ENCODE assay signal across 9 cellular contexts in genomic region chr5:147098233-147098790, GRCh38.
DNase-seq lines count a peak whose midpoint lies in the region; ATAC-seq and TF ChIP-seq lines count a peak whose summit lies in the region.
"Had no signal": no experiment of that assay in that cellular context is flagged by ENCODE, and none has a peak within 500 bp of the region (broad histone marks: within the 10 kb centered on the region; RNA-seq: fewer than 3 reads in every experiment).

No MANE protein-coding gene starts in this region.

- intact Hi-C loops in activated CD8-positive, alpha-beta T cell treated with anti-CD3 and anti-CD28 coated beads for 36 hours (cut with micrococcal nuclease): loop anchor here (5.0 kb wide), 1 partner anchor 89 kb away; no protein-coding TSS in a partner anchor
- intact Hi-C loops in right cardiac atrium (cut with DNase I): no loop called here

- DNase-seq in COLO829 (ENCODE audit: low spot score): peak; percentile 68
- DNase-seq in NCI-H146 treated with DMSO at 0.1 percent for 48 hours (lab: John Stamatoyannopoulos, UW; ENCODE audit: unreplicated experiment): peak; percentile 70
- DNase-seq in activated CD8-positive, alpha-beta T cell treated with anti-CD3 and anti-CD28 coated beads for 36 hours: peak; percentile 45
- peak in 2 of 3 donors; percentile 17 to 22 for DNase-seq in right cardiac atrium
- peak; percentile 32 for DNase-seq in stromal cell of bone marrow (ENCODE audit: low read depth)
- DNase-seq in UCSD-AML1 (lab: John Stamatoyannopoulos, UW; ENCODE audit: unreplicated experiment): no peak

- H3K4me3 ChIP-seq in right cardiac atrium (ENCODE audit: low read length): no peak overlapping the region

- TF ChIP-seq CTCF in activated CD8-positive, alpha-beta T cell treated with anti-CD3 and anti-CD28 coated beads for 36 hours (IDR thresholded peaks at IDR 0.05): peak; percentile 62

- CTCF ChIA-PET in activated CD8-positive, alpha-beta T cell treated with anti-CD3 and anti-CD28 coated beads for 36 hours (lab: Charles Lee): interaction anchor here (0.6 to 5.7 kb wide), 4 partner anchors 11 to 90 kb away, joined by 3 to 40 read pairs (median 4); no protein-coding TSS in a partner anchor

- no peaks in the 10 kb centered on the region for H3K27me3 Mint-ChIP-seq in activated CD8-positive, alpha-beta T cell treated with anti-CD3 and anti-CD28 coated beads for 36 hours
- H3K27me3 Mint-ChIP-seq: IgD-negative memory B cell had no signal

- no peaks in the 10 kb centered on the region for H3K9me3 ChIP-seq in right cardiac atrium (ENCODE audit: control insufficient read depth, low read length)

- H3K4me1 Mint-ChIP-seq in activated CD8-positive, alpha-beta T cell treated with anti-CD3 and anti-CD28 coated beads for 36 hours (ENCODE audit: low read depth): no peaks in the 10 kb centered on the region
- H3K4me1 Mint-ChIP-seq: IgD-negative memory B cell had no signal

- ATAC-seq in GM21786 (IDR thresholded peaks at IDR 0.05; ENCODE audit: unreplicated experiment) (peak; percentile 67), right cardiac atrium (peak; percentile 66 to 92), GM19035 (IDR thresholded peaks at IDR 0.05; ENCODE audit: unreplicated experiment) (no peak)
- ATAC-seq in activated CD8-positive, alpha-beta T cell treated with anti-CD3 and anti-CD28 coated beads for 36 hours: no peak

- POLR2A ChIA-PET in activated CD8-positive, alpha-beta T cell treated with anti-CD3 and anti-CD28 coated beads for 36 hours (lab: Charles Lee): no interaction called here

- H3K27ac Mint-ChIP-seq in activated CD8-positive, alpha-beta T cell treated with anti-CD3 and anti-CD28 coated beads for 36 hours: no peak overlapping the region
- H3K27ac Mint-ChIP-seq: IgD-negative memory B cell had no signal

- no peak overlapping the region for H3K4me3 Mint-ChIP-seq in activated CD8-positive, alpha-beta T cell treated with anti-CD3 and anti-CD28 coated beads for 36 hours
- H3K4me3 Mint-ChIP-seq: IgD-negative memory B cell had no signal

- no peaks in the 10 kb centered on the region for H3K36me3 Mint-ChIP-seq in activated CD8-positive, alpha-beta T cell treated with anti-CD3 and anti-CD28 coated beads for 36 hours (ENCODE audit: low read depth)
- H3K36me3 Mint-ChIP-seq: IgD-negative memory B cell had no signal

- no peaks in the 10 kb centered on the region for H3K9me3 Mint-ChIP-seq in activated CD8-positive, alpha-beta T cell treated with anti-CD3 and anti-CD28 coated beads for 36 hours

- no peaks in the 10 kb centered on the region for H3K4me1 ChIP-seq in right cardiac atrium (ENCODE audit: control insufficient read depth, insufficient read depth, low read length)

- 10% methylated on average over 5 of the region's 5 CpGs for WGBS in right cardiac atrium

- H3K27ac ChIP-seq in right cardiac atrium (ENCODE audit: low read length): no peak overlapping the region

- H3K27me3 ChIP-seq in right cardiac atrium (ENCODE audit: control insufficient read depth, insufficient read depth): no peaks in the 10 kb centered on the region

Comparison
In these comparisons a context has a peak if more than half of its experiments do, and no peak if none do; other contexts are left out.
1. ATAC-seq: peak in GM21786 (single experiment) and right cardiac atrium (2 of 2); none in activated CD8-positive, alpha-beta T cell treated with anti-CD3 and anti-CD28 coated beads for 36 hours (single experiment) and GM19035 (single experiment).